ENCODE assay signal across 20 cellular contexts in the genomic region with DNA sequence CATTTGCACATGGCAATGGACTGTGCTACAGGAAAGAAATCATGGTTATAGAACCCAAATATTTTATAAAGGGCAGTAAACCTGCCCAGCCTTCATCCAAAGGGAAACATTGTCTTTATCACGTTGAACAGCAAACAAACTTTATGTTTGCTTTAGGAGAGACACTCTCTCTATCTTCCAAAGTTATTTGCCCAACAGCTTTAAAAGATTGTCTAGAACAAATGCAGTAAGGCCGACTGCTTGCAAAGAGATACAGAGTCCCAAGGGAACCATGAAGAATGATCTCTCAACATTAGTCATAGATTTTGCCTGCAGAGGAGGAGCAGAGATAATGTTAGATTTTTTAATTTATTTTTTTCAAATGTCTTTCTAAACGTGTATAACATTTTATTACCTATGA.
DNase-seq lines count a peak whose midpoint lies in the region; ATAC-seq, FAIRE-seq and TF ChIP-seq lines count a peak whose summit lies in the region.
"Had no signal": no experiment of that assay in that cellular context is flagged by ENCODE, and none has a peak within 500 bp of the region (broad histone marks: within the 10 kb centered on the region; RNA-seq: fewer than 3 reads in every experiment).

No MANE protein-coding gene starts in this region.

- no peak overlapping the region for H3K9ac ChIP-seq in PC-3 (ENCODE audit: low read length)
- H3K9ac ChIP-seq: KMS-11 had no signal

- no peaks in the 10 kb centered on the region for H3K79me2 ChIP-seq in PC-3 (ENCODE audit: low read length)

- CTCF ChIA-PET in A673 (lab: Charles Lee), result no interaction called here
- CTCF ChIA-PET in PC-3 (lab: Charles Lee), result no interaction called here

- peaks cover 3% of the 10 kb centered on the region for H3K9me3 ChIP-seq in A673 (ENCODE audit: low read depth, low read length, poor library complexity, severe bottlenecking)
- no peaks in the 10 kb centered on the region for H3K9me3 ChIP-seq in PC-3 (ENCODE audit: low read length)

- H3K4me3 ChIP-seq in A673 (ENCODE audit: low read depth, low read length, poor library complexity, severe bottlenecking) (no peak overlapping the region), PC-3 (ENCODE audit: low read length) (no peak overlapping the region)

- H3K36me3 ChIP-seq in A673 (ENCODE audit: insufficient read depth, low read length, poor library complexity, severe bottlenecking), result no peaks in the 10 kb centered on the region
- H3K36me3 ChIP-seq in PC-3 (ENCODE audit: low read depth, low read length), result no peaks in the 10 kb centered on the region

- H3K27me3 ChIP-seq in A673 (replicated peaks; ENCODE audit: insufficient read depth, low read depth, low read length, poor library complexity) (no peaks in the 10 kb centered on the region), PC-3 (ENCODE audit: low read length) (no peaks in the 10 kb centered on the region)

- H3K27ac ChIP-seq in A673 (ENCODE audit: low read depth, low read length, poor library complexity, severe bottlenecking) (no peak overlapping the region), PC-3 (ENCODE audit: low read length) (no peak overlapping the region)
- H3K27ac ChIP-seq: KMS-11 had no signal

- no peaks in the 10 kb centered on the region for H3F3A ChIP-seq in PC-3 (ENCODE audit: low read length, unreplicated experiment)

- no peak overlapping the region for H2AFZ ChIP-seq in PC-3 (ENCODE audit: low read length)

- intact Hi-C loops in A673 (cut with micrococcal nuclease; ENCODE audit: unreplicated experiment), result no loop called here
- intact Hi-C loops in PC-3 (cut with micrococcal nuclease), result no loop called here

- ATAC-seq in PC-3 (peak; percentile 52), GM19452 (IDR thresholded peaks at IDR 0.05; ENCODE audit: unreplicated experiment) (no peak)
- ATAC-seq: Panc1 had no signal

- DNase-seq in A673 (ENCODE audit: low spot score) (peak; percentile 5), PC-3 (peak; percentile 2), myocyte (ENCODE audit: low read depth) (peak; percentile 63), ureter (ENCODE audit: low spot score) (no peak), NCI-H774 (lab: John Stamatoyannopoulos, UW) (no peak), NCI-H2227 (lab: John Stamatoyannopoulos, UW; ENCODE audit: unreplicated experiment) (no peak)
- DNase-seq: COR-L47, GF-D8, MM.1S, NCI-H1105, NCI-H1694 treated with DMSO at 0.1 percent for 48 hours, NCI-H446 treated with DMSO at 0.1 percent for 48 hours, NCI-H82 had no signal

- POLR2A ChIA-PET in A673 (lab: Charles Lee; ENCODE audit: low non-redundant PET) (no interaction called here), PC-3 (lab: Charles Lee; ENCODE audit: unreplicated experiment) (no interaction called here)

- FAIRE-seq in endometrium (lab: Jason Lieb, UNC), result peak; percentile 53
- FAIRE-seq: GM12891, GM18507, H1 had no signal

- H4K20me1 ChIP-seq in PC-3 (ENCODE audit: low read length), result no peaks in the 10 kb centered on the region

- no TSS peak for BruUV-seq in A673 (replicated peaks; lab: Mats Ljungman, UMichigan)
- BruUV-seq in PC-3 (replicated peaks; lab: Mats Ljungman, UMichigan), result no TSS peak

- H3K4me1 ChIP-seq in A673 (ENCODE audit: insufficient read depth, low read length, poor library complexity, severe bottlenecking) (no peaks in the 10 kb centered on the region), PC-3 (ENCODE audit: insufficient read depth, low read length) (peaks cover 11% of the 10 kb centered on the region)

- H3K4me2 ChIP-seq in PC-3 (ENCODE audit: low read length), result no peak overlapping the region
- H3K4me2 ChIP-seq: KMS-11 had no signal

- no peak for TF ChIP-seq CTCF in A673 (conservative IDR thresholded peaks at IDR 0.05; ENCODE audit: low read depth, low read length)
- TF ChIP-seq CTCF in PC-3 (conservative IDR thresholded peaks at IDR 0.05; ENCODE audit: low read depth, low read length), result no peak

- no peaks in the 10 kb centered on the region for H3K9me2 ChIP-seq in PC-3 (replicated peaks; ENCODE audit: low read length)

Comparison
In these comparisons a context has a peak if more than half of its experiments do, and no peak if none do; other contexts are left out.
1. DNase-seq: peak in A673 (single experiment), PC-3 (single experiment) and myocyte (single experiment); none in ureter (single experiment), NCI-H774 (single experiment) and NCI-H2227 (single experiment).